ENCODE assay signal across 8 cellular contexts in genomic region chr13:41058229-41059070, GRCh38. TPM values are rescaled to one million over a fixed set of nuclear protein-coding genes. Genes with fewer than 3 reads are reported as not detected.
DNase-seq lines count a peak whose midpoint lies in the region; ATAC-seq, FAIRE-seq and TF ChIP-seq lines count a peak whose summit lies in the region.

No MANE protein-coding gene starts in this region.

- intact Hi-C loops in gastrocnemius medialis (cut with DNase I; ENCODE audit: low total_unique reads): no loop called here

- ATAC-seq in T-helper 17 cell (no peak), gastrocnemius medialis (no peak), GM18909 (IDR thresholded peaks at IDR 0.05; ENCODE audit: poor library complexity, unreplicated experiment) (no peak), HG03135 (IDR thresholded peaks at IDR 0.05; ENCODE audit: unreplicated experiment) (no peak)

- peaks cover 66 to 67% of the 10 kb centered on the region in 2 donors for H3K4me1 ChIP-seq in gastrocnemius medialis

- peak overlapping the region; percentile 28 for H3K4me3 Mint-ChIP-seq in T-helper 17 cell

- in situ Hi-C loops in gastrocnemius medialis (cut with MboI; ENCODE audit: low sequenced_read_pairs in 4 of 4): loop anchor here in 2 of 4 donors (10.0 to 25.0 kb wide), 3 partner anchors 84 to 271 kb away; partner anchors contain the start of gene SLC25A15 (in 1 of the 2)

- H3K9me3 ChIP-seq in T-helper 17 cell (ENCODE audit: control insufficient read depth, low read length, poor library complexity, severe bottlenecking) (no peaks in the 10 kb centered on the region), gastrocnemius medialis (no peaks in the 10 kb centered on the region)

- TF ChIP-seq POLR2A in GM12891 (IDR thresholded peaks at IDR 0.05; ENCODE audit: low read depth, low read length) (no peak), gastrocnemius medialis (IDR thresholded peaks at IDR 0.05) (no peak)

- peak overlapping the region; percentile 90 to 100 (median 98) for H3K27ac ChIP-seq in gastrocnemius medialis

- TF ChIP-seq CTCF in fibroblast of villous mesenchyme (IDR thresholded peaks at IDR 0.05; ENCODE audit: insufficient read depth, low read depth, low read length): no peak
- no peak for TF ChIP-seq CTCF in gastrocnemius medialis (IDR thresholded peaks at IDR 0.05 in 4 of 5, conservative IDR thresholded peaks at IDR 0.05 in 1 of 5)

- H3K27ac Mint-ChIP-seq in T-helper 17 cell: no peak overlapping the region

- no peak for DNase-seq in GM12891 (ENCODE audit: insufficient read length, low spot score)
- no peak for DNase-seq in T-helper 17 cell
- DNase-seq in fibroblast of villous mesenchyme (ENCODE audit: low read depth): no peak
- DNase-seq in gastrocnemius medialis: no peak
- DNase-seq in stimulated activated CD4-positive, alpha-beta T cell treated with anti-CD3 and anti-CD28 coated beads, Interleukin-4, amount 100 ng/mL, for 1 hour: no peak
- no peak for DNase-seq in NCI-H187 treated with DMSO at 0.1 percent for 48 hours (lab: John Stamatoyannopoulos, UW)

- H3K36me3 ChIP-seq in gastrocnemius medialis: peaks cover 0 to 6% of the 10 kb centered on the region in 2 donors

- peaks cover 53% of the 10 kb centered on the region for H3K4me1 Mint-ChIP-seq in T-helper 17 cell

- H3K4me3 ChIP-seq in fibroblast of villous mesenchyme (ENCODE audit: low read depth, low read length) (peak overlapping the region; percentile 90), gastrocnemius medialis (peak overlapping the region; percentile 71 to 90 (median 86))

- peaks cover 3% of the 10 kb centered on the region for H3K36me3 Mint-ChIP-seq in T-helper 17 cell (ENCODE audit: low read depth)

- FAIRE-seq in GM12891 (lab: Jason Lieb, UNC): peak; percentile 20

- no peaks in the 10 kb centered on the region for H3K27me3 ChIP-seq in gastrocnemius medialis

- no peaks in the 10 kb centered on the region for H3K27me3 Mint-ChIP-seq in T-helper 17 cell

TF ChIP-seq in GM12891, 5 proteins besides CTCF, POLR2A, EP300 and RAD21:
- no peak for TF ChIP-seq SPI1 (IDR thresholded peaks at IDR 0.05; ENCODE audit: low read depth, low read length)

RNA-seq across cellular contexts. Expression of gene WBP4, which starts 2.9 kb away (rescaled TPM):
- polyA plus RNA-seq in GM12891 (2012; ENCODE audit: low read depth, missing spikeins): 12.1 TPM
- total RNA-seq in T-helper 17 cell (1 to 10 TPM; 4.4 to 5.3 TPM), fibroblast of villous mesenchyme (5.2 and 6.9 TPM in 2 replicates), gastrocnemius medialis (10 to 100 TPM; 20.2 to 31.3 (median 25.5) TPM)

RNA-seq across cellular contexts. Expression of gene ELF1, which starts 39.3 kb away (rescaled TPM):
- polyA plus RNA-seq in GM12891 (2012; ENCODE audit: low read depth, missing spikeins): 30.2 TPM
- 100 to 1,000 TPM; 197 to 232 TPM for total RNA-seq in T-helper 17 cell
- total RNA-seq in fibroblast of villous mesenchyme: 38.3 and 43.6 TPM in 2 replicates
- total RNA-seq in gastrocnemius medialis: 10 to 100 TPM; 24.8 to 48.7 (median 33.7) TPM
